In genomic region chr1:206447079-206447780, GRCh38 we compare ENCODE assay signal across 14 cellular contexts. TPM values are rescaled to one million over a fixed set of nuclear protein-coding genes. Genes with fewer than 3 reads are reported as not detected.
DNase-seq lines count a peak whose midpoint lies in the region; ATAC-seq and TF ChIP-seq lines count a peak whose summit lies in the region.
"Had no signal": no experiment of that assay in that cellular context is flagged by ENCODE, and none has a peak within 500 bp of the region (broad histone marks: within the 10 kb centered on the region; RNA-seq: fewer than 3 reads in every experiment).

No MANE protein-coding gene starts in this region.

- H3F3A ChIP-seq in neural progenitor cell (ENCODE audit: low read depth): peaks cover 12% of the 10 kb centered on the region

- no peak for ATAC-seq in HCT116

- BruUV-seq in HCT116 (replicated peaks; lab: Mats Ljungman, UMichigan): no TSS peak

- H2AFZ ChIP-seq in HCT116 (ENCODE audit: low read depth, low read length, poor library complexity, severe bottlenecking): no peak overlapping the region
- no peak overlapping the region for H2AFZ ChIP-seq in neural progenitor cell (replicated peaks)
- H2AFZ ChIP-seq: GM23248 had no signal

- H3K9me3 Mint-ChIP-seq in neural progenitor cell: no peaks in the 10 kb centered on the region

- POLR2A ChIA-PET in HCT116 (lab: Charles Lee): no interaction called here

- no peaks in the 10 kb centered on the region for H3K79me2 ChIP-seq in HCT116 (ENCODE audit: insufficient read depth, low read length)
- no peaks in the 10 kb centered on the region for H3K79me2 ChIP-seq in neural progenitor cell (ENCODE audit: low read depth)

- RAD21 ChIA-PET in HCT116 (lab: Charles Lee; ENCODE audit: low non-redundant PET in 1 of 2, low total read pairs in 2 of 2, uncharacterized antibody in 2 of 2, unreplicated experiment in 2 of 2): no interaction called here

- no peaks in the 10 kb centered on the region for H4K20me1 ChIP-seq in HCT116 (ENCODE audit: insufficient read depth)
- peaks cover 4% of the 10 kb centered on the region for H4K20me1 ChIP-seq in neural progenitor cell (ENCODE audit: low read depth)

- DNase-seq in HCT116 (ENCODE audit: low read depth, low spot score) (no peak), SK-N-DZ (ENCODE audit: low spot score) (peak; percentile 58), fibroblast of gingiva (ENCODE audit: low read depth) (peak; percentile 43), neural progenitor cell (ENCODE audit: low spot score) (peak; percentile 38), esophagus squamous epithelium (lab: John Stamatoyannopoulos, UW) (no peak), GDM1 (lab: John Stamatoyannopoulos, UW) (no peak), NCI-H510A treated with DMSO at 0.1 percent for 48 hours (lab: John Stamatoyannopoulos, UW) (no peak)
- DNase-seq: COR-L47, DMS153, GM23248, HCEC 1CT, NCI-H1105, NCI-H345, SJCRH30 had no signal

- no peak overlapping the region for H3K4me3 Mint-ChIP-seq in neural progenitor cell

- H3K9me2 ChIP-seq in HCT116 (ENCODE audit: insufficient read depth): no peaks in the 10 kb centered on the region

- H3K36me3 ChIP-seq in HCT116 (ENCODE audit: control insufficient read depth in 1 of 2, insufficient read depth in 2 of 2, low read length in 2 of 2) (peaks cover 0 to 13% of the 10 kb centered on the region in 2 experiments; a peak in 2 of 4 replicates), neural progenitor cell (peaks cover 3% of the 10 kb centered on the region), esophagus squamous epithelium (peaks cover 0 to 99% (median 13%) of the 10 kb centered on the region in 3 donors)

- H3K4me1 ChIP-seq in HCT116 (ENCODE audit: control insufficient read depth in 1 of 2, insufficient read depth in 2 of 2, low read length in 2 of 2): peaks cover 0 to 12% of the 10 kb centered on the region in 2 experiments; a peak in 2 of 4 replicates
- peaks cover 21% of the 10 kb centered on the region for H3K4me1 ChIP-seq in neural progenitor cell
- peaks cover 0 to 18% (median 0%) of the 10 kb centered on the region in 3 donors for H3K4me1 ChIP-seq in esophagus squamous epithelium

- H3K4me3 ChIP-seq in HCT116 (replicated peaks in 1 of 2; ENCODE audit: low read depth in 1 of 2, low read length in 2 of 2) (no peak overlapping the region), neural progenitor cell (no peak overlapping the region), esophagus squamous epithelium (no peak overlapping the region)
- H3K4me3 ChIP-seq: GM23248, SJCRH30 had no signal

- no peak for TF ChIP-seq POLR2A in HCT116 (IDR thresholded peaks at IDR 0.05; ENCODE audit: borderline replicate concordance, extremely low read depth, insufficient read depth, insufficient read length)
- TF ChIP-seq POLR2A in esophagus squamous epithelium (IDR thresholded peaks at IDR 0.05): no peak

- H3K27me3 Mint-ChIP-seq in neural progenitor cell (ENCODE audit: insufficient read depth, low read depth): peaks cover 11% of the 10 kb centered on the region

- H3K4me1 Mint-ChIP-seq in neural progenitor cell: peaks cover 36% of the 10 kb centered on the region

- H3K9me3 ChIP-seq in HCT116 (ENCODE audit: control insufficient read depth in 1 of 2, insufficient read depth in 1 of 2, low read depth in 1 of 2, low read length in 2 of 2) (no peaks in the 10 kb centered on the region), neural progenitor cell (ENCODE audit: low read depth) (no peaks in the 10 kb centered on the region), esophagus squamous epithelium (no peaks in the 10 kb centered on the region)
- H3K9me3 ChIP-seq: SJCRH30 had no signal

- H3K27ac Mint-ChIP-seq in neural progenitor cell: peak overlapping the region; percentile 29

- intact Hi-C loops in HCT116 (cut with micrococcal nuclease): no loop called here
- intact Hi-C loops in esophagus squamous epithelium (cut with DNase I): no loop called here

- WGBS in esophagus squamous epithelium, 2 donors: 82 to 94% methylated on average over 8 to 10 of the region's 11 CpGs

- CTCF ChIA-PET in HCT116 (lab: Charles Lee): no interaction called here

- H3K27me3 ChIP-seq in HCT116 (ENCODE audit: insufficient read depth, low read length) (no peaks in the 10 kb centered on the region), neural progenitor cell (no peaks in the 10 kb centered on the region), esophagus squamous epithelium (no peaks in the 10 kb centered on the region)
- H3K27me3 ChIP-seq: SJCRH30 had no signal

- H3K27ac ChIP-seq in HCT116 (ENCODE audit: low read depth, low read length) (no peak overlapping the region), neural progenitor cell (no peak overlapping the region), esophagus squamous epithelium (no peak overlapping the region)
- H3K27ac ChIP-seq: GM23248, SJCRH30 had no signal

- H3K9ac ChIP-seq in HCT116 (ENCODE audit: low read length) (no peak overlapping the region), neural progenitor cell (no peak overlapping the region)
- H3K9ac ChIP-seq: GM23248 had no signal

- TF ChIP-seq CTCF in HCT116 (IDR thresholded peaks at IDR 0.05 in 2 of 3, conservative IDR thresholded peaks at IDR 0.05 in 1 of 3; ENCODE audit: borderline replicate concordance in 1 of 3, insufficient read depth in 1 of 3, low read depth in 2 of 3, low read length in 2 of 3) (no peak), neural progenitor cell (IDR thresholded peaks at IDR 0.05) (no peak), esophagus squamous epithelium (IDR thresholded peaks at IDR 0.05) (no peak)

- H3K36me3 Mint-ChIP-seq in neural progenitor cell: peaks cover 76% of the 10 kb centered on the region

- no peak for TF ChIP-seq RAD21 in HCT116 (IDR thresholded peaks at IDR 0.05; ENCODE audit: low read depth)

- peak overlapping the region; percentile 14; the same call in 1 of the 2 replicates for H3K4me2 ChIP-seq in HCT116 (ENCODE audit: low read length)
- H3K4me2 ChIP-seq in neural progenitor cell: peak overlapping the region; percentile 10

TF ChIP-seq in HCT116, 20 proteins besides CTCF, POLR2A, EP300 and RAD21 (continues in another document):
- TF ChIP-seq, protein P1, sequence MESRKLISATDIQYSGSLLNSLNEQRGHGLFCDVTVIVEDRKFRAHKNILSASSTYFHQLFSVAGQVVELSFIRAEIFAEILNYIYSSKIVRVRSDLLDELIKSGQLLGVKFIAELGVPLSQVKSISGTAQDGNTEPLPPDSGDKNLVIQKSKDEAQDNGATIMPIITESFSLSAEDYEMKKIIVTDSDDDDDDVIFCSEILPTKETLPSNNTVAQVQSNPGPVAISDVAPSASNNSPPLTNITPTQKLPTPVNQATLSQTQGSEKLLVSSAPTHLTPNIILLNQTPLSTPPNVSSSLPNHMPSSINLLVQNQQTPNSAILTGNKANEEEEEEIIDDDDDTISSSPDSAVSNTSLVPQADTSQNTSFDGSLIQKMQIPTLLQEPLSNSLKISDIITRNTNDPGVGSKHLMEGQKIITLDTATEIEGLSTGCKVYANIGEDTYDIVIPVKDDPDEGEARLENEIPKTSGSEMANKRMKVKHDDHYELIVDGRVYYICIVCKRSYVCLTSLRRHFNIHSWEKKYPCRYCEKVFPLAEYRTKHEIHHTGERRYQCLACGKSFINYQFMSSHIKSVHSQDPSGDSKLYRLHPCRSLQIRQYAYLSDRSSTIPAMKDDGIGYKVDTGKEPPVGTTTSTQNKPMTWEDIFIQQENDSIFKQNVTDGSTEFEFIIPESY (IDR thresholded peaks at IDR 0.05; ENCODE audit: extremely low read depth, insufficient replicate concordance, low read length): no peak
- no peak for TF ChIP-seq EZH2phosphoT487 (IDR thresholded peaks at IDR 0.05; ENCODE audit: borderline replicate concordance)
- no peak for TF ChIP-seq CBX3 (IDR thresholded peaks at IDR 0.05; ENCODE audit: low read depth)
- no peak for TF ChIP-seq CEBPB (IDR thresholded peaks at IDR 0.05; ENCODE audit: low read depth)
- no peak for TF ChIP-seq ZFX (IDR thresholded peaks at IDR 0.05)
- no peak for TF ChIP-seq FOSL1 (IDR thresholded peaks at IDR 0.05; ENCODE audit: low read depth)
- TF ChIP-seq POLR2AphosphoS5 (IDR thresholded peaks at IDR 0.05; ENCODE audit: low read depth, low read length): no peak
- TF ChIP-seq, protein P2, sequence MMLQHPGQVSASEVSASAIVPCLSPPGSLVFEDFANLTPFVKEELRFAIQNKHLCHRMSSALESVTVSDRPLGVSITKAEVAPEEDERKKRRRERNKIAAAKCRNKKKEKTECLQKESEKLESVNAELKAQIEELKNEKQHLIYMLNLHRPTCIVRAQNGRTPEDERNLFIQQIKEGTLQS (IDR thresholded peaks at IDR 0.05): no peak
- no peak for TF ChIP-seq EGR1 (IDR thresholded peaks at IDR 0.05; ENCODE audit: low read depth)
- TF ChIP-seq REST (IDR thresholded peaks at IDR 0.05; ENCODE audit: low read depth): no peak
- no peak for TF ChIP-seq SIN3A (IDR thresholded peaks at IDR 0.05; ENCODE audit: low read depth)
- TF ChIP-seq SP1 (IDR thresholded peaks at IDR 0.05; ENCODE audit: low read depth): no peak

RNA-seq across cellular contexts. Expression of gene IKBKE, which starts 23.0 kb away (rescaled TPM):
- total RNA-seq in HCT116 (2021; ENCODE audit: unreplicated experiment) (5.1 TPM), neural progenitor cell (ENCODE audit: low replicate concordance) (0.26 and 2.7 TPM in 2 replicates), esophagus squamous epithelium (10 to 100 TPM; 12.6 to 23.7 (median 18.1) TPM)
- polyA plus RNA-seq in HCT116 (2012): 3.5 TPM in 2 replicates
- polyA plus RNA-seq in SK-N-DZ (2014; cell fraction: cytosol; rRNA removed): 1.9 and 2.8 TPM in 2 replicates
- polyA plus RNA-seq in SK-N-DZ (2014; cell fraction: nucleus; rRNA removed): 3.7 and 5.6 TPM in 2 replicates

Comparison
In these comparisons a context has a peak if more than half of its experiments do, and no peak if none do; other contexts are left out.
1. DNase-seq: peak in SK-N-DZ (single experiment), fibroblast of gingiva (single experiment) and neural progenitor cell (single experiment); none in HCT116 (single experiment), esophagus squamous epithelium (single experiment), GDM1 (single experiment) and NCI-H510A treated with DMSO at 0.1 percent for 48 hours (single experiment).